16 cellular contexts compared by ENCODE assay signal in the genomic region with DNA sequence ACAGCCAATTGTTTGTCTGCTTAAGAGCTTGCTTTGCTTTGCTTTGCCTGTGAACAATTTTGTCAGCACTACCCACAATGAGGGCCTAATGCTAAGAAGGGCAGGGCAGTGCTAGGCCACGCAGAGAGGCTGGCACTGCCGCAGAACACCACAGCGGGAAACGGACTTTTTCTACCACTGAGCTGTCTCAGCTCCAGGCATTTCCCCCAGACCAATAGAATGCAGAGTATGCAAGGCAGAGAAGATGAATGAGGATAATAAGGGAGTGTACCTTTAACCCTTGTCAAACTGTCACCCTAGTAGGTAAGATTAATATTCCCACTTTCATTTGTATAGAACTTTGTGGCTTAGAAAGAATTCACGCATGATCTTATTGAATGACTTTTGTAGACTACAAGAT.
"Had no signal": no experiment of that assay in that cellular context is flagged by ENCODE, and none has a peak within 500 bp of the region (broad histone marks: within the 10 kb centered on the region; RNA-seq: fewer than 3 reads in every experiment).

No MANE protein-coding gene starts in this region.

- H3K27ac Mint-ChIP-seq: activated T-cell treated with anti-CD3 and anti-CD28 coated beads, Interleukin-2, amount 50 U/mL, for 72 hours; endodermal cell; naive thymus-derived CD4-positive, alpha-beta T cell; stimulated activated naive B cell treated with anti-CD40 and anti-IgM and Interleukin-4, amounts not matched to agents 10 μg/mL and 1 μg/mL and 100 μg/mL, for 72 hours had no signal

- H3K9me3 ChIP-seq: gastroesophageal sphincter, psoas muscle, right lobe of liver, thoracic aorta had no signal

- H3K4me1 Mint-ChIP-seq: endodermal cell had no signal

- DNase-seq: activated CD4-positive, alpha-beta T cell treated with anti-CD3 and anti-CD28 coated beads for 1 hour; activated effector memory CD4-positive, alpha-beta T cell treated with anti-CD3 and anti-CD28 coated beads, Interleukin-2, amount 50 U/mL, for 16 hours; activated naive CD4-positive, alpha-beta T cell treated with anti-CD3 and anti-CD28 coated beads, Interleukin-2, amount 50 U/mL, for 16 hours; activated T-cell treated with anti-CD3 and anti-CD28 coated beads, Interleukin-2, amount 50 U/mL, for 72 hours; endodermal cell; erythroblast; naive thymus-derived CD4-positive, alpha-beta T cell; right lobe of liver; spleen; stimulated activated naive B cell treated with anti-CD40 and anti-IgM and Interleukin-4, amounts not matched to agents 10 μg/mL and 1 μg/mL and 100 μg/mL, for 72 hours; WERI-Rb-1 had no signal

- H3K9me3 Mint-ChIP-seq: activated T-cell treated with anti-CD3 and anti-CD28 coated beads, Interleukin-2, amount 50 U/mL, for 72 hours had no signal

- H3K36me3 ChIP-seq: cardiac muscle cell, gastroesophageal sphincter, right lobe of liver, spleen, thoracic aorta, WERI-Rb-1 had no signal

- ATAC-seq: activated T-cell treated with anti-CD3 and anti-CD28 coated beads, Interleukin-2, amount 50 U/mL, for 72 hours; gastroesophageal sphincter; left lobe of liver; naive thymus-derived CD4-positive, alpha-beta T cell; right lobe of liver; stimulated activated naive B cell treated with anti-CD40 and anti-IgM and Interleukin-4, amounts not matched to agents 10 μg/mL and 1 μg/mL and 100 μg/mL, for 72 hours had no signal

- H3K4me3 ChIP-seq: cardiac muscle cell, gastroesophageal sphincter, psoas muscle, right lobe of liver, spleen, thoracic aorta had no signal

- H3K4me3 Mint-ChIP-seq: activated T-cell treated with anti-CD3 and anti-CD28 coated beads, Interleukin-2, amount 50 U/mL, for 72 hours; endodermal cell; naive thymus-derived CD4-positive, alpha-beta T cell; stimulated activated naive B cell treated with anti-CD40 and anti-IgM and Interleukin-4, amounts not matched to agents 10 μg/mL and 1 μg/mL and 100 μg/mL, for 72 hours had no signal

- H3K27me3 ChIP-seq: cardiac muscle cell, gastroesophageal sphincter, right lobe of liver, spleen had no signal

- H3K4me1 ChIP-seq: right lobe of liver had no signal

- H3K27ac ChIP-seq: right lobe of liver, spleen, WERI-Rb-1 had no signal
